In genomic region chr6:156776470-156776840, GRCh38 we compare ENCODE assay signal across 8 cellular contexts. TPM values are rescaled to one million over a fixed set of nuclear protein-coding genes. Genes with fewer than 3 reads are reported as not detected.
DNase-seq lines count a peak whose midpoint lies in the region; ATAC-seq and TF ChIP-seq lines count a peak whose summit lies in the region.

No MANE protein-coding gene starts in this region.

- H3K36me3 ChIP-seq in brain microvascular endothelial cell (replicated peaks) (no peaks in the 10 kb centered on the region), thyroid gland (no peaks in the 10 kb centered on the region)

- TF ChIP-seq POLR2A in thyroid gland (IDR thresholded peaks at IDR 0.05) = no peak

- peaks cover 37% of the 10 kb centered on the region for H3K4me1 Mint-ChIP-seq in activated naive CD4-positive, alpha-beta T cell treated with anti-CD3 and anti-CD28 coated beads, Interleukin-2, amount 50 U/mL, for 24 hours

- DNase-seq in activated naive CD4-positive, alpha-beta T cell (lab: John Stamatoyannopoulos, UW) = no peak
- peak; percentile 62 for DNase-seq in NCI-H748 treated with DMSO at 0.1 percent for 48 hours (lab: John Stamatoyannopoulos, UW)
- peak; percentile 24 for DNase-seq in brain microvascular endothelial cell
- no peak for DNase-seq in left lobe of liver (ENCODE audit: low spot score)
- DNase-seq in thyroid gland = no peak

- H3K27me3 Mint-ChIP-seq in activated naive CD4-positive, alpha-beta T cell treated with anti-CD3 and anti-CD28 coated beads, Interleukin-2, amount 50 U/mL, for 24 hours = no peaks in the 10 kb centered on the region

- in situ Hi-C loops in brain microvascular endothelial cell (cut with HindIII; ENCODE audit: low pct_ligation_motif_present, low sequenced_read_pairs) = no loop called here

- ATAC-seq in left lobe of liver = peak; percentile 7
- no peak for ATAC-seq in HG02759 (IDR thresholded peaks at IDR 0.05; ENCODE audit: unreplicated experiment)
- no peak for ATAC-seq in HG02571 (IDR thresholded peaks at IDR 0.05; ENCODE audit: unreplicated experiment)

- H3K4me1 ChIP-seq in thyroid gland = peaks cover 18 to 26% of the 10 kb centered on the region in 2 donors

- H3K4me3 ChIP-seq in brain microvascular endothelial cell (ENCODE audit: low read depth, low read length) (peak overlapping the region; percentile 65), thyroid gland (replicated peaks in 1 of 3) (peak overlapping the region in 2 of 3 donors; percentile 61 to 92)

- H3K9me3 ChIP-seq in thyroid gland = no peaks in the 10 kb centered on the region

- 16 to 21% methylated on average over 8 of the region's 8 CpGs for WGBS in thyroid gland, 2 donors

- no peaks in the 10 kb centered on the region for H3K36me3 Mint-ChIP-seq in activated naive CD4-positive, alpha-beta T cell treated with anti-CD3 and anti-CD28 coated beads, Interleukin-2, amount 50 U/mL, for 24 hours

- H3K27me3 ChIP-seq in brain microvascular endothelial cell (replicated peaks) (no peaks in the 10 kb centered on the region), thyroid gland (no peaks in the 10 kb centered on the region)

- intact Hi-C loops in thyroid gland (cut with DNase I) = loop anchor here (5.0 to 10.0 kb wide), 2 partner anchors 89 to 398 kb away; no protein-coding TSS in a partner anchor

- H3K9me3 Mint-ChIP-seq in activated naive CD4-positive, alpha-beta T cell treated with anti-CD3 and anti-CD28 coated beads, Interleukin-2, amount 50 U/mL, for 24 hours = no peaks in the 10 kb centered on the region

- peak overlapping the region; percentile 96 for H3K27ac Mint-ChIP-seq in activated naive CD4-positive, alpha-beta T cell treated with anti-CD3 and anti-CD28 coated beads, Interleukin-2, amount 50 U/mL, for 24 hours

- peak; percentile 17 for TF ChIP-seq CTCF in brain microvascular endothelial cell (IDR thresholded peaks at IDR 0.05; ENCODE audit: low read depth, low read length, missing control alignments)
- no peak for TF ChIP-seq CTCF in thyroid gland (IDR thresholded peaks at IDR 0.05)

- H3K27ac ChIP-seq in brain microvascular endothelial cell = peak overlapping the region; percentile 91
- H3K27ac ChIP-seq in thyroid gland = peak overlapping the region; percentile 90 to 99 (median 98)

- H3K4me3 Mint-ChIP-seq in activated naive CD4-positive, alpha-beta T cell treated with anti-CD3 and anti-CD28 coated beads, Interleukin-2, amount 50 U/mL, for 24 hours = peak overlapping the region; percentile 95

RNA-seq across cellular contexts. Expression of gene ARID1B, which starts 0.7 kb away (rescaled TPM):
- total RNA-seq in left lobe of liver (26.4 TPM), thyroid gland (100 to 1,000 TPM; 157 to 315 (median 206) TPM)

Comparison
In these comparisons a context has a peak if more than half of its experiments do, and no peak if none do; other contexts are left out.
1. DNase-seq: peak in NCI-H748 treated with DMSO at 0.1 percent for 48 hours (single experiment) and brain microvascular endothelial cell (single experiment); none in activated naive CD4-positive, alpha-beta T cell (0 of 4), left lobe of liver (single experiment) and thyroid gland (0 of 2).